8 cellular contexts compared by ENCODE assay signal in the genomic region with DNA sequence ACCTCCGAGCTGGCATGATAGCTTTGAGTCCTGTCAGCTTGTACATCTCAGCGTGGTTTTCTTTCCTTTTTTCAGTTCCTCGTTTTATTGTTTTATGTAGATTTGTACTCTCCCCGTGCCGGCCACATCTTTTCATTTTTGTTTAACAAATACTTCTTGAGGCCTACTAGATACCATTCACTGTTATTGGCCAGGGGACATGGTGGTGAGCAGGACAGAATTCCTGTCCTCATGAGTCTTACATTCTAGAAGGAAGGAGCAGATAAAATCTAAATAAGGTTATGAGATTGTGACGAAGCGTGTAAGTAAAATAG. TPM values are rescaled to one million over a fixed set of nuclear protein-coding genes. Genes with fewer than 3 reads are reported as not detected.
DNase-seq lines count a peak whose midpoint lies in the region; ATAC-seq and TF ChIP-seq lines count a peak whose summit lies in the region.

No MANE protein-coding gene starts in this region.

- ATAC-seq in HG03520 (IDR thresholded peaks at IDR 0.05; ENCODE audit: unreplicated experiment), result peak; percentile 24
- ATAC-seq in omental fat pad (ENCODE audit: low FRiP score), result no peak

- peaks cover 0 to 10% (median 0%) of the 10 kb centered on the region in 11 experiments; a peak in 2 of 22 replicates for H3K36me3 ChIP-seq in BLaER1 treated with 17β-estradiol and CSF1 and Interleukin-3, amounts not matched to agents 10 nM and 100 nM

- H3K9ac ChIP-seq in BLaER1 treated with 17β-estradiol and CSF1 and Interleukin-3, amounts not matched to agents 10 nM and 100 nM, result peak overlapping the region; percentile 84 to 89 (median 87)

- TF ChIP-seq CTCF in omental fat pad (IDR thresholded peaks at IDR 0.05), result no peak

- H3K9me3 ChIP-seq in BLaER1 treated with 17β-estradiol and CSF1 and Interleukin-3, amounts not matched to agents 10 nM and 100 nM (replicated peaks in 1 of 11), result 0 out of 22 replicates have a peak, but pooled peaks cover 0 to 2% (median 0%) of the 10 kb centered on the region in 11 experiments

- H3K4me2 ChIP-seq in BLaER1 treated with 17β-estradiol and CSF1 and Interleukin-3, amounts not matched to agents 10 nM and 100 nM, result peak overlapping the region; percentile 69 to 88 (median 83)

- peaks cover 13 to 58% (median 51%) of the 10 kb centered on the region in 11 experiments; a peak in 19 of 22 replicates for H4K20me1 ChIP-seq in BLaER1 treated with 17β-estradiol and CSF1 and Interleukin-3, amounts not matched to agents 10 nM and 100 nM

- H3K27ac ChIP-seq in BLaER1 treated with 17β-estradiol and CSF1 and Interleukin-3, amounts not matched to agents 10 nM and 100 nM, result peak overlapping the region; percentile 72 to 91 (median 83)

- peaks cover 14 to 56% (median 26%) of the 10 kb centered on the region in 10 experiments for H3K4me1 ChIP-seq in BLaER1 treated with 17β-estradiol and CSF1 and Interleukin-3, amounts not matched to agents 10 nM and 100 nM

- H3K27me3 ChIP-seq in BLaER1 treated with 17β-estradiol and CSF1 and Interleukin-3, amounts not matched to agents 10 nM and 100 nM, result no peaks in the 10 kb centered on the region

- DNase-seq in GM19238 (ENCODE audit: insufficient read length, low spot score), result peak; percentile 27
- DNase-seq in astrocyte of the hippocampus (ENCODE audit: low read depth, low spot score), result peak; percentile 41
- peak; percentile 48 for DNase-seq in medulla oblongata (ENCODE audit: extremely low spot score)
- DNase-seq in omental fat pad (ENCODE audit: low spot score), result no peak
- DNase-seq in NCI-H146 (lab: John Stamatoyannopoulos, UW), result no peak
- no peak for DNase-seq in activated T-cell treated with anti-CD3 and anti-CD28 coated beads for 4 hours

- peak overlapping the region; percentile 83 to 97 (median 90) for H3K4me3 ChIP-seq in BLaER1 treated with 17β-estradiol and CSF1 and Interleukin-3, amounts not matched to agents 10 nM and 100 nM

RNA-seq across cellular contexts. Expression of a gene that starts 1.2 kb away (rescaled TPM):
- total RNA-seq in omental fat pad, result 100 to 1,000 TPM in 1 of 4 donors, 10 to 100 TPM in 3; 25.0 to 203 (median 59.7) TPM

Comparison
In these comparisons a context has a peak if more than half of its experiments do, and no peak if none do; other contexts are left out.
1. DNase-seq: peak in GM19238 (single experiment), astrocyte of the hippocampus (single experiment) and medulla oblongata (single experiment); none in omental fat pad (single experiment), NCI-H146 (single experiment) and activated T-cell treated with anti-CD3 and anti-CD28 coated beads for 4 hours (single experiment).